ENCODE assay signal across 18 cellular contexts in the genomic region with DNA sequence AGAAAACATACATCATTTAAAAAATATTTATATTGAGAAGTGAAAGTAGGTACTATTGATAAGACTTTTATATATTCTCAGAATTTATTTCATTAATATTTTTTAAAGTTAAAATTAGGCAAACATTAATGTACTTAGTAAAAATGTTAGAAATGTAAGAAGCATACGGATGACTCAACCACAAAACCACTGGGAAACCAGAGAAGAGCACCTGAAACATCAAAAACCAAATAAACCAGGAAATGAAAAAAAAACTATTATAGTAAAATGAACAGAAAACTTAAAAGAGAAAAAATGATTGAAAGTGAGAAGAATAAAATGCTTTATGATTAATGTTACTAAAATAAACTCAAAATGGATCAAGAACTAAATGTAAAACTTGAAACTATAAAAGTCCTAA.
DNase-seq lines count a peak whose midpoint lies in the region; ATAC-seq and TF ChIP-seq lines count a peak whose summit lies in the region.
"Had no signal": no experiment of that assay in that cellular context is flagged by ENCODE, and none has a peak within 500 bp of the region (broad histone marks: within the 10 kb centered on the region; RNA-seq: fewer than 3 reads in every experiment).

No MANE protein-coding gene starts in this region.

- H3K9me3 ChIP-seq in skeletal muscle satellite cell (replicated peaks; ENCODE audit: low read length) (no peaks in the 10 kb centered on the region), osteoblast (ENCODE audit: low read depth, low read length) (no peaks in the 10 kb centered on the region), thyroid gland (no peaks in the 10 kb centered on the region)
- H3K9me3 ChIP-seq: breast epithelium, HAP-1 had no signal

- H3K4me3 ChIP-seq in skeletal muscle satellite cell (ENCODE audit: low read length) (no peak overlapping the region), osteoblast (ENCODE audit: insufficient read depth, low read length) (no peak overlapping the region), thyroid gland (replicated peaks in 1 of 3) (no peak overlapping the region)
- H3K4me3 ChIP-seq: breast epithelium, HAP-1 had no signal

- DNase-seq in activated naive CD4-positive, alpha-beta T cell treated with anti-CD3 and anti-CD28 coated beads for 36 hours: peak; percentile 11
- DNase-seq in activated naive CD4-positive, alpha-beta T cell (lab: John Stamatoyannopoulos, UW): no peak
- DNase-seq in activated naive CD8-positive, alpha-beta T cell treated with anti-CD3 and anti-CD28 coated beads for 36 hours: no peak
- DNase-seq in osteoblast (ENCODE audit: insufficient read length, low spot score, missing footprints): no peak
- no peak for DNase-seq in activated gamma-delta T cell treated with Interleukin-2 at 50 U/mL for 16 hours
- DNase-seq in thyroid gland: no peak
- DNase-seq: activated naive CD4-positive, alpha-beta T cell treated with anti-CD3 and anti-CD28 coated beads, Interleukin-2, amount 10 ng/mL, durations not matched to agents 7 days and 5 days; CD4-positive, alpha-beta memory T cell; effector CD4-positive, alpha-beta T cell; islet precursor cell; mesenchymal stem cell; nephron progenitor cell; substantia nigra; WERI-Rb-1 had no signal

- H3K4me1 ChIP-seq in skeletal muscle satellite cell (ENCODE audit: control insufficient read depth, insufficient read depth, low read length): peaks cover 28% of the 10 kb centered on the region
- H3K4me1 ChIP-seq in osteoblast (ENCODE audit: insufficient read depth, low read length): peaks cover 7% of the 10 kb centered on the region
- H3K4me1 ChIP-seq in thyroid gland: no peaks in the 10 kb centered on the region
- H3K4me1 ChIP-seq: breast epithelium had no signal

- no peaks in the 10 kb centered on the region for H3K9me3 Mint-ChIP-seq in activated naive CD4-positive, alpha-beta T cell treated with anti-CD3 and anti-CD28 coated beads for 36 hours
- H3K9me3 Mint-ChIP-seq in activated naive CD8-positive, alpha-beta T cell treated with anti-CD3 and anti-CD28 coated beads for 36 hours: peaks cover 3% of the 10 kb centered on the region
- H3K9me3 Mint-ChIP-seq: activated naive CD4-positive, alpha-beta T cell treated with anti-CD3 and anti-CD28 coated beads, Interleukin-2, amount 10 ng/mL, durations not matched to agents 7 days and 5 days; nephron progenitor cell had no signal

- no peak overlapping the region for H2AFZ ChIP-seq in osteoblast (ENCODE audit: low read length)

- intact Hi-C loops in activated naive CD4-positive, alpha-beta T cell treated with anti-CD3 and anti-CD28 coated beads for 36 hours (cut with micrococcal nuclease): loop anchor here (1.0 to 10.0 kb wide), 4 partner anchors 81 to 919 kb away; no protein-coding TSS in a partner anchor
- intact Hi-C loops in thyroid gland (cut with DNase I): no loop called here

- TF ChIP-seq POLR2A in thyroid gland (IDR thresholded peaks at IDR 0.05): no peak

- no peak overlapping the region for H3K4me3 Mint-ChIP-seq in activated naive CD4-positive, alpha-beta T cell treated with anti-CD3 and anti-CD28 coated beads for 36 hours
- peak overlapping the region; percentile 3 for H3K4me3 Mint-ChIP-seq in activated naive CD8-positive, alpha-beta T cell treated with anti-CD3 and anti-CD28 coated beads for 36 hours
- H3K4me3 Mint-ChIP-seq: activated naive CD4-positive, alpha-beta T cell treated with anti-CD3 and anti-CD28 coated beads, Interleukin-2, amount 10 ng/mL, durations not matched to agents 7 days and 5 days; nephron progenitor cell had no signal

- no peaks in the 10 kb centered on the region for H3K36me3 Mint-ChIP-seq in activated naive CD4-positive, alpha-beta T cell treated with anti-CD3 and anti-CD28 coated beads for 36 hours (ENCODE audit: low read depth)
- H3K36me3 Mint-ChIP-seq in activated naive CD8-positive, alpha-beta T cell treated with anti-CD3 and anti-CD28 coated beads for 36 hours: no peaks in the 10 kb centered on the region
- H3K36me3 Mint-ChIP-seq: activated naive CD4-positive, alpha-beta T cell treated with anti-CD3 and anti-CD28 coated beads, Interleukin-2, amount 10 ng/mL, durations not matched to agents 7 days and 5 days; CD4-positive, alpha-beta memory T cell had no signal

- WGBS in thyroid gland, 2 donors: 85 to 90% methylated on average over 1 of the region's 1 CpG

- CTCF ChIA-PET in activated naive CD4-positive, alpha-beta T cell treated with anti-CD3 and anti-CD28 coated beads for 36 hours (lab: Charles Lee): no interaction called here

- H3K36me3 ChIP-seq in skeletal muscle satellite cell (ENCODE audit: insufficient read depth, low read length) (no peaks in the 10 kb centered on the region), osteoblast (ENCODE audit: insufficient read depth, low read length) (no peaks in the 10 kb centered on the region), thyroid gland (no peaks in the 10 kb centered on the region)
- H3K36me3 ChIP-seq: breast epithelium, HAP-1, WERI-Rb-1 had no signal

- H3K27ac ChIP-seq in osteoblast (ENCODE audit: low read depth, low read length): no peak overlapping the region
- no peak overlapping the region for H3K27ac ChIP-seq in thyroid gland
- H3K27ac ChIP-seq: breast epithelium, WERI-Rb-1 had no signal

- H3K27me3 ChIP-seq in skeletal muscle satellite cell (ENCODE audit: control insufficient read depth, insufficient read depth, low read length) (no peaks in the 10 kb centered on the region), osteoblast (ENCODE audit: insufficient read depth, low read length) (no peaks in the 10 kb centered on the region), thyroid gland (no peaks in the 10 kb centered on the region)
- H3K27me3 ChIP-seq: breast epithelium had no signal

- no peaks in the 10 kb centered on the region for H3K79me2 ChIP-seq in osteoblast (ENCODE audit: insufficient read depth, low read length)

- peaks cover 14% of the 10 kb centered on the region for H3K27me3 Mint-ChIP-seq in activated naive CD4-positive, alpha-beta T cell treated with anti-CD3 and anti-CD28 coated beads for 36 hours (ENCODE audit: low read depth)
- H3K27me3 Mint-ChIP-seq in activated naive CD8-positive, alpha-beta T cell treated with anti-CD3 and anti-CD28 coated beads for 36 hours: peaks cover 18% of the 10 kb centered on the region

- no peak overlapping the region for H3K9ac ChIP-seq in skeletal muscle satellite cell (ENCODE audit: low read depth, low read length)

- TF ChIP-seq CTCF in osteoblast (IDR thresholded peaks at IDR 0.05; ENCODE audit: extremely low read depth, low read depth, low read length) (no peak), thyroid gland (IDR thresholded peaks at IDR 0.05) (no peak)

- no peaks in the 10 kb centered on the region for H4K20me1 ChIP-seq in osteoblast (ENCODE audit: insufficient read depth, low read length)

- peak overlapping the region; percentile 4 for H3K4me2 ChIP-seq in skeletal muscle satellite cell (ENCODE audit: low read length)
- H3K4me2 ChIP-seq in osteoblast (ENCODE audit: insufficient read depth, low read length): no peak overlapping the region

- H3K4me1 Mint-ChIP-seq in activated naive CD4-positive, alpha-beta T cell treated with anti-CD3 and anti-CD28 coated beads for 36 hours (ENCODE audit: low read depth): peaks cover 25% of the 10 kb centered on the region
- peaks cover 30% of the 10 kb centered on the region for H3K4me1 Mint-ChIP-seq in activated naive CD8-positive, alpha-beta T cell treated with anti-CD3 and anti-CD28 coated beads for 36 hours

- H3K27ac Mint-ChIP-seq in activated naive CD4-positive, alpha-beta T cell treated with anti-CD3 and anti-CD28 coated beads for 36 hours: no peak overlapping the region
- H3K27ac Mint-ChIP-seq in activated naive CD8-positive, alpha-beta T cell treated with anti-CD3 and anti-CD28 coated beads for 36 hours: peak overlapping the region; percentile 62
- H3K27ac Mint-ChIP-seq: activated naive CD4-positive, alpha-beta T cell treated with anti-CD3 and anti-CD28 coated beads, Interleukin-2, amount 10 ng/mL, durations not matched to agents 7 days and 5 days; nephron progenitor cell had no signal

- ATAC-seq in HG03378 (IDR thresholded peaks at IDR 0.05; ENCODE audit: unreplicated experiment): peak; percentile 77
